Comparison of ENCODE assay signal across 18 cellular contexts in the genomic region with DNA sequence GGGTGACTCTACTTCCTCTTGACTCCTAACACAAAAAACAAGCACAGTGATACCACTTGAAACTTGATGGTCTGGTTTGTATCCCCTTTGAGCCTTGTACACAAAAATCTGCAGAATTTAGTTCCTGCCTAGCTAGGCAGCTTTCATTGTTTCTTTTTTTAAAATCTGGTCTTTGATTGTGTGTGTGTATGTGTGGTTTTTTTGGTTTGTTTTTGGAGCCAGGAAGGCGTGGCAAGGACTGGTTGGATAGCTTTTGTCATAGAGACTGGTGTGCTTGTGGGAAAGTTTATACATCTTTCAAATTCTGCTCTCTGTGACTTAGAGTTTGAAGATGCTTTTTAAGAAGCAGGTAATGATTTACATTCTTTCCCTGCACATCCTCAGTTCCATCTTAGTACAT.
DNase-seq lines count a peak whose midpoint lies in the region; ATAC-seq and TF ChIP-seq lines count a peak whose summit lies in the region.
"Had no signal": no experiment of that assay in that cellular context is flagged by ENCODE, and none has a peak within 500 bp of the region (broad histone marks: within the 10 kb centered on the region; RNA-seq: fewer than 3 reads in every experiment).

No MANE protein-coding gene starts in this region.

- peaks cover 15% of the 10 kb centered on the region for H3K9me3 Mint-ChIP-seq in activated naive CD8-positive, alpha-beta T cell treated with anti-CD3 and anti-CD28 coated beads, Interleukin-2, amount 50 U/mL, for 24 hours
- H3K9me3 Mint-ChIP-seq in naive thymus-derived CD8-positive, alpha-beta T cell = peaks cover 0 to 27% (median 18%) of the 10 kb centered on the region in 9 donors

- H3K27me3 ChIP-seq in left ventricle myocardium inferior (ENCODE audit: low read depth) (no peaks in the 10 kb centered on the region), thyroid gland (no peaks in the 10 kb centered on the region), MM.1S (replicated peaks; ENCODE audit: insufficient read depth, low read length) (no peaks in the 10 kb centered on the region)
- H3K27me3 ChIP-seq: Peyer's patch had no signal

- no peaks in the 10 kb centered on the region; the same call in 1 of the 2 replicates for H3F3A ChIP-seq in MM.1S (ENCODE audit: insufficient read depth, low read length)

- peak overlapping the region; percentile 40 for H3K27ac Mint-ChIP-seq in activated naive CD8-positive, alpha-beta T cell treated with anti-CD3 and anti-CD28 coated beads, Interleukin-2, amount 50 U/mL, for 24 hours
- H3K27ac Mint-ChIP-seq in naive thymus-derived CD8-positive, alpha-beta T cell = peak overlapping the region in 6 of 10 donors; percentile 24 to 83 (median 54)
- H3K27ac Mint-ChIP-seq: CD4-positive, alpha-beta T cell; GM23338 had no signal

- no peaks in the 10 kb centered on the region for H3K27me3 Mint-ChIP-seq in activated naive CD8-positive, alpha-beta T cell treated with anti-CD3 and anti-CD28 coated beads, Interleukin-2, amount 50 U/mL, for 24 hours
- H3K27me3 Mint-ChIP-seq in naive thymus-derived CD8-positive, alpha-beta T cell = no peaks in the 10 kb centered on the region
- H3K27me3 Mint-ChIP-seq: CD4-positive, alpha-beta T cell had no signal

- no peak overlapping the region for H2AFZ ChIP-seq in MM.1S (ENCODE audit: low read length)
- H2AFZ ChIP-seq: GM23338 had no signal

- no peak overlapping the region for H3K9ac ChIP-seq in MM.1S (ENCODE audit: low read length)

- H3K9me3 ChIP-seq in left ventricle myocardium inferior (replicated peaks) = peaks cover 13% of the 10 kb centered on the region
- H3K9me3 ChIP-seq in thyroid gland = no peaks in the 10 kb centered on the region
- H3K9me3 ChIP-seq in MM.1S (replicated peaks; ENCODE audit: insufficient read depth, low read length) = no peaks in the 10 kb centered on the region

- POLR2A ChIA-PET in naive thymus-derived CD8-positive, alpha-beta T cell (lab: Charles Lee) = no interaction called here

- no peaks in the 10 kb centered on the region for H3K9me2 ChIP-seq in MM.1S (replicated peaks; ENCODE audit: insufficient read depth, low read length)

- H3K36me3 Mint-ChIP-seq in activated naive CD8-positive, alpha-beta T cell treated with anti-CD3 and anti-CD28 coated beads, Interleukin-2, amount 50 U/mL, for 24 hours (ENCODE audit: low read depth) = peaks cover 11% of the 10 kb centered on the region
- peaks cover 0 to 15% (median 13%) of the 10 kb centered on the region in 3 donors for H3K36me3 Mint-ChIP-seq in naive thymus-derived CD8-positive, alpha-beta T cell

- no peaks in the 10 kb centered on the region for H4K20me1 ChIP-seq in MM.1S (ENCODE audit: insufficient read depth, low read length)

- TF ChIP-seq POLR2A in thyroid gland (IDR thresholded peaks at IDR 0.05) = no peak

- peaks cover 10% of the 10 kb centered on the region for H3K36me3 ChIP-seq in left ventricle myocardium inferior
- no peaks in the 10 kb centered on the region for H3K36me3 ChIP-seq in thyroid gland
- H3K36me3 ChIP-seq in MM.1S (replicated peaks; ENCODE audit: insufficient read depth, low read length) = no peaks in the 10 kb centered on the region
- H3K36me3 ChIP-seq: Peyer's patch had no signal

- intact Hi-C loops in left ventricle myocardium inferior (cut with micrococcal nuclease) (loop anchor here (10.0 kb wide), 1 partner anchor 101 kb away; no protein-coding TSS in a partner anchor), left cardiac atrium (cut with DNase I) (no loop called here), thyroid gland (cut with DNase I) (no loop called here)

- DNase-seq in left ventricle myocardium inferior (no peak), left cardiac atrium (no peak), thyroid gland (no peak), mucosa of gallbladder (ENCODE audit: low spot score) (no peak), GM20000 (ENCODE audit: low spot score) (no peak), MM.1S (no peak)
- DNase-seq in activated naive CD8-positive, alpha-beta T cell treated with anti-CD3 and anti-CD28 coated beads, Interleukin-2, amount 50 U/mL, for 24 hours = no peak
- no peak for DNase-seq in naive thymus-derived CD8-positive, alpha-beta T cell
- DNase-seq: CD4-positive, alpha-beta T cell; GF-D8; NCI-H1092; NCI-H1694 treated with DMSO at 0.1 percent for 48 hours; NCI-H446; NCI-H774; Peyer's patch; SHP77 had no signal

- H3K4me1 Mint-ChIP-seq in activated naive CD8-positive, alpha-beta T cell treated with anti-CD3 and anti-CD28 coated beads, Interleukin-2, amount 50 U/mL, for 24 hours = peaks cover 61% of the 10 kb centered on the region
- peaks cover 20 to 44% (median 41%) of the 10 kb centered on the region in 4 donors for H3K4me1 Mint-ChIP-seq in naive thymus-derived CD8-positive, alpha-beta T cell

- H3K4me3 Mint-ChIP-seq in activated naive CD8-positive, alpha-beta T cell treated with anti-CD3 and anti-CD28 coated beads, Interleukin-2, amount 50 U/mL, for 24 hours = no peak overlapping the region
- H3K4me3 Mint-ChIP-seq in naive thymus-derived CD8-positive, alpha-beta T cell = peak overlapping the region in 1 of 10 donors; percentile 27
- H3K4me3 Mint-ChIP-seq: CD4-positive, alpha-beta T cell; GM23338 had no signal

- TF ChIP-seq CTCF in left ventricle myocardium inferior (IDR thresholded peaks at IDR 0.05; ENCODE audit: borderline replicate concordance) = no peak
- TF ChIP-seq CTCF in thyroid gland (IDR thresholded peaks at IDR 0.05) = no peak
- TF ChIP-seq CTCF in GM20000 (IDR thresholded peaks at IDR 0.05; ENCODE audit: extremely low read depth, missing control alignments) = no peak
- no peak for TF ChIP-seq CTCF in MM.1S (IDR thresholded peaks at IDR 0.05; ENCODE audit: low read length)

- H3K4me2 ChIP-seq in MM.1S (ENCODE audit: low read depth, low read length) = no peak overlapping the region
- H3K4me2 ChIP-seq: GM23338 had no signal

- H3K27ac ChIP-seq in left ventricle myocardium inferior (replicated peaks) (peak overlapping the region; percentile 84), thyroid gland (peak overlapping the region in 1 of 3 donors; percentile 77), MM.1S (ENCODE audit: low read length) (no peak overlapping the region)

- ATAC-seq in left cardiac atrium = no peak
- ATAC-seq in activated naive CD8-positive, alpha-beta T cell treated with anti-CD3 and anti-CD28 coated beads, Interleukin-2, amount 50 U/mL, for 24 hours = no peak
- ATAC-seq in naive thymus-derived CD8-positive, alpha-beta T cell = no peak
- ATAC-seq: GM23338, K562 had no signal

- H3K4me3 ChIP-seq in left ventricle myocardium inferior (no peak overlapping the region), thyroid gland (replicated peaks in 1 of 3) (no peak overlapping the region), MM.1S (ENCODE audit: low read length) (no peak overlapping the region)
- H3K4me3 ChIP-seq: GM23338, K562, Peyer's patch had no signal

- H3K4me1 ChIP-seq in left ventricle myocardium inferior (peaks cover 97% of the 10 kb centered on the region), thyroid gland (peaks cover 53 to 69% of the 10 kb centered on the region in 2 donors), MM.1S (ENCODE audit: low read length) (peaks cover 15% of the 10 kb centered on the region)

- H3K79me2 ChIP-seq in MM.1S (ENCODE audit: low read length) = no peaks in the 10 kb centered on the region

- 67% methylated on average over 1 of the region's 1 CpG for WGBS in thyroid gland, 2 donors
